ENCODE assay signal across 35 cellular contexts in genomic region chr15:96067677-96068076, GRCh38.
"Had no signal": no experiment of that assay in that cellular context is flagged by ENCODE, and none has a peak within 500 bp of the region (broad histone marks: within the 10 kb centered on the region; RNA-seq: fewer than 3 reads in every experiment).

No MANE protein-coding gene starts in this region.

- H3K9me3 Mint-ChIP-seq: activated CD8-positive, alpha-beta T cell treated with anti-CD3 and anti-CD28 coated beads for 36 hours; activated naive CD4-positive, alpha-beta T cell treated with anti-CD3 and anti-CD28 coated beads for 36 hours; activated naive CD4-positive, alpha-beta T cell treated with anti-CD3 and anti-CD28 coated beads, Interleukin-2, amount 50 U/mL, for 24 hours; activated naive CD8-positive, alpha-beta T cell treated with anti-CD3 and anti-CD28 coated beads for 36 hours; activated T-helper 1 cell treated with anti-CD3 and anti-CD28 coated beads, Interleukin-12 subunit alpha, Interleukin-12 subunit beta, Interleukin-2, Interleukin-4 antibody, amounts not matched to agents 30 ng/mL and 10 ng/mL and 1 ng/mL, durations not matched to agents 14 hours and 24 hours and 36 hours; activated T-helper 2 cell treated with anti-CD3 and anti-CD28 coated beads, Interferon-gamma antibody, Interleukin-2, Interleukin-4, amounts not matched to agents 10 μg/mL and 5 μg/mL and 100 μg/mL, durations not matched to agents 14 hours and 24 hours and 36 hours; T-helper 1 cell treated with Interleukin-12 subunit alpha and Interleukin-12 subunit beta and Interleukin-4 antibody, amounts not matched to agents 30 μg/mL and 1 μg/mL, for 36 hours had no signal

- DNase-seq: activated B cell treated with CpG ODN at 0.5 μM for 24 hours; activated CD4-positive, alpha-beta T cell treated with anti-CD3 and anti-CD28 coated beads for 48 hours; activated CD4-positive, alpha-beta T cell treated with anti-CD3 and anti-CD28 coated beads, Interleukin-2, amount 50 U/mL, for 1 hour; activated CD4-positive, alpha-beta T cell treated with anti-CD3 and anti-CD28 coated beads, Interleukin-2, amount 50 U/mL, for 48 hours; activated CD8-positive, alpha-beta memory T cell treated with anti-CD3 and anti-CD28 coated beads, Interleukin-2, amount 10 ng/mL, durations not matched to agents 7 days and 5 days; activated CD8-positive, alpha-beta memory T cell treated with anti-CD3 and anti-CD28 coated beads, Interleukin-2, amount 50 U/mL, for 4 hours; activated CD8-positive, alpha-beta T cell treated with anti-CD3 and anti-CD28 coated beads for 36 hours; activated effector memory CD4-positive, alpha-beta T cell treated with anti-CD3 and anti-CD28 coated beads, Interleukin-2, amount 50 U/mL, for 16 hours; activated naive CD4-positive, alpha-beta T cell treated with anti-CD3 and anti-CD28 coated beads for 36 hours; activated naive CD8-positive, alpha-beta T cell treated with anti-CD3 and anti-CD28 coated beads for 36 hours; activated naive CD8-positive, alpha-beta T cell treated with anti-CD3 and anti-CD28 coated beads, Interleukin-2, amount 50 U/mL, for 24 hours; activated T-cell treated with anti-CD3 and anti-CD28 coated beads, Interleukin-2, amount 50 U/mL, for 1 hour; activated T-cell treated with anti-CD3 and anti-CD28 coated beads, Interleukin-2, amount 50 U/mL, for 48 hours; adrenal gland; amygdala; aorta; body of pancreas; central memory CD4-positive, alpha-beta T cell; cerebellar nuclear complex; colonic mucosa; effector CD8-positive, alpha-beta T cell; esophagus squamous epithelium; foreskin melanocyte; T-cell; T-helper 9 cell; WERI-Rb-1 had no signal

- H3K4me1 ChIP-seq: adrenal gland, body of pancreas, colonic mucosa, esophagus squamous epithelium, gastroesophageal sphincter had no signal

- H3K27ac Mint-ChIP-seq: activated B cell treated with CpG ODN at 0.5 μM for 24 hours; activated CD8-positive, alpha-beta memory T cell treated with anti-CD3 and anti-CD28 coated beads, Interleukin-2, amount 10 ng/mL, durations not matched to agents 7 days and 5 days; activated CD8-positive, alpha-beta T cell treated with anti-CD3 and anti-CD28 coated beads for 36 hours; activated naive CD4-positive, alpha-beta T cell treated with anti-CD3 and anti-CD28 coated beads for 36 hours; activated naive CD4-positive, alpha-beta T cell treated with anti-CD3 and anti-CD28 coated beads, Interleukin-2, amount 50 U/mL, for 24 hours; activated naive CD8-positive, alpha-beta T cell treated with anti-CD3 and anti-CD28 coated beads for 36 hours; activated naive CD8-positive, alpha-beta T cell treated with anti-CD3 and anti-CD28 coated beads, Interleukin-2, amount 50 U/mL, for 24 hours; activated T-helper 1 cell treated with anti-CD3 and anti-CD28 coated beads, Interleukin-12 subunit alpha, Interleukin-12 subunit beta, Interleukin-2, Interleukin-4 antibody, amounts not matched to agents 30 ng/mL and 10 ng/mL and 1 ng/mL, durations not matched to agents 14 hours and 24 hours and 36 hours; activated T-helper 2 cell treated with anti-CD3 and anti-CD28 coated beads, Interferon-gamma antibody, Interleukin-2, Interleukin-4, amounts not matched to agents 10 μg/mL and 5 μg/mL and 100 μg/mL, durations not matched to agents 14 hours and 24 hours and 36 hours; T-cell; T-helper 1 cell treated with Interleukin-12 subunit alpha and Interleukin-12 subunit beta and Interleukin-4 antibody, amounts not matched to agents 30 μg/mL and 1 μg/mL, for 36 hours had no signal

- H3K27ac ChIP-seq: adrenal gland, body of pancreas, colonic mucosa, epithelial cell of prostate, esophagus squamous epithelium, gastroesophageal sphincter, WERI-Rb-1 had no signal

- H3K4me1 Mint-ChIP-seq: activated B cell treated with CpG ODN at 0.5 μM for 24 hours; activated CD8-positive, alpha-beta memory T cell treated with anti-CD3 and anti-CD28 coated beads, Interleukin-2, amount 10 ng/mL, durations not matched to agents 7 days and 5 days; activated naive CD4-positive, alpha-beta T cell treated with anti-CD3 and anti-CD28 coated beads, Interleukin-2, amount 50 U/mL, for 24 hours; activated naive CD8-positive, alpha-beta T cell treated with anti-CD3 and anti-CD28 coated beads for 36 hours; activated naive CD8-positive, alpha-beta T cell treated with anti-CD3 and anti-CD28 coated beads, Interleukin-2, amount 50 U/mL, for 24 hours; T-cell had no signal

- H3K27me3 ChIP-seq: adrenal gland, body of pancreas, colonic mucosa, esophagus squamous epithelium, gastroesophageal sphincter had no signal

- H3K27me3 Mint-ChIP-seq: activated B cell treated with CpG ODN at 0.5 μM for 24 hours had no signal

- H3K4me3 ChIP-seq: adrenal gland, body of pancreas, colonic mucosa, esophagus squamous epithelium, gastroesophageal sphincter had no signal

- H3K4me3 Mint-ChIP-seq: activated B cell treated with CpG ODN at 0.5 μM for 24 hours; activated CD8-positive, alpha-beta memory T cell treated with anti-CD3 and anti-CD28 coated beads, Interleukin-2, amount 10 ng/mL, durations not matched to agents 7 days and 5 days; activated CD8-positive, alpha-beta T cell treated with anti-CD3 and anti-CD28 coated beads for 36 hours; activated naive CD4-positive, alpha-beta T cell treated with anti-CD3 and anti-CD28 coated beads for 36 hours; activated naive CD4-positive, alpha-beta T cell treated with anti-CD3 and anti-CD28 coated beads, Interleukin-2, amount 50 U/mL, for 24 hours; activated naive CD8-positive, alpha-beta T cell treated with anti-CD3 and anti-CD28 coated beads for 36 hours; activated naive CD8-positive, alpha-beta T cell treated with anti-CD3 and anti-CD28 coated beads, Interleukin-2, amount 50 U/mL, for 24 hours; activated T-helper 1 cell treated with anti-CD3 and anti-CD28 coated beads, Interleukin-12 subunit alpha, Interleukin-12 subunit beta, Interleukin-2, Interleukin-4 antibody, amounts not matched to agents 30 ng/mL and 10 ng/mL and 1 ng/mL, durations not matched to agents 14 hours and 24 hours and 36 hours; T-cell; T-helper 1 cell treated with Interleukin-12 subunit alpha and Interleukin-12 subunit beta and Interleukin-4 antibody, amounts not matched to agents 30 μg/mL and 1 μg/mL, for 36 hours had no signal

- H3K36me3 ChIP-seq: adrenal gland, colonic mucosa, esophagus squamous epithelium, gastroesophageal sphincter, WERI-Rb-1 had no signal

- ATAC-seq: activated CD4-positive, CD25-positive, alpha-beta regulatory T cell treated with anti-CD3 and anti-CD28 coated beads, Interleukin-2, amount 50 U/mL, for 24 hours; activated CD8-positive, alpha-beta memory T cell treated with anti-CD3 and anti-CD28 coated beads, Interleukin-2, amount 10 ng/mL, durations not matched to agents 7 days and 5 days; activated CD8-positive, alpha-beta T cell treated with anti-CD3 and anti-CD28 coated beads for 36 hours; activated naive CD8-positive, alpha-beta T cell treated with anti-CD3 and anti-CD28 coated beads, Interleukin-2, amount 50 U/mL, for 24 hours; body of pancreas; gastroesophageal sphincter; T-cell had no signal

- H3K9me3 ChIP-seq: adrenal gland, body of pancreas, colonic mucosa, esophagus squamous epithelium, gastroesophageal sphincter had no signal

- H3K36me3 Mint-ChIP-seq: activated CD8-positive, alpha-beta memory T cell treated with anti-CD3 and anti-CD28 coated beads, Interleukin-2, amount 10 ng/mL, durations not matched to agents 7 days and 5 days; activated naive CD4-positive, alpha-beta T cell treated with anti-CD3 and anti-CD28 coated beads, Interleukin-2, amount 50 U/mL, for 24 hours; activated naive CD8-positive, alpha-beta T cell treated with anti-CD3 and anti-CD28 coated beads for 36 hours; T-cell had no signal

- FAIRE-seq: endometrium, endothelial cell of umbilical vein had no signal
